ENCODE assay signal across 27 cellular contexts in the genomic region with DNA sequence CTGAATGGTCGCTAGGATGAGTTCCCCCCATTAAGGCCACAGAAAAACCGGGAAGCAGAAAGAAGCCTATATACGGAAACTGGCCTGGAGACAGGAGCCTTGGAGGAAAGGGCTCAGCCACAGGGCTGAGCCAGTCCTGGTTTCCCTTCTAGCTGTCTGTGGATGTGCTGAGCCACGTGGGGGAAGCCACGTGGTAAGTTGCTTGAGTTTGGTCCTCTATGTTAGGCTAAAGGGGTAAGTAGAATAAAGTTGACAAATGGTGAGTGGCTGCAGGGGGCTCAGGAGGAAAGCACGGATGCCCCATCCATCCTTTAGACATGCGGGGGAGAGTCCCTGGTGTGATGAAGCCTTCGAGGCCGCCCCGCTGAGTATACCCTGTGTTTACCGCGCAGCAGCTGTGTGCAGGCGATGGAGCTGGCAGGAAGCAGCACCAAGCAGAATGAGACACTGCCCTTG.
"Had no signal": no experiment of that assay in that cellular context is flagged by ENCODE, and none has a peak within 500 bp of the region (broad histone marks: within the 10 kb centered on the region; RNA-seq: fewer than 3 reads in every experiment).

No MANE protein-coding gene starts in this region.

- H3K9me3 Mint-ChIP-seq: effector memory CD8-positive, alpha-beta T cell; immature natural killer cell; naive thymus-derived CD8-positive, alpha-beta T cell; stimulated activated memory B cell treated with anti-CD40 and anti-IgM and Interleukin-4, amounts not matched to agents 10 μg/mL and 1 μg/mL and 100 μg/mL, for 72 hours had no signal

- H3K27me3 ChIP-seq: esophagus squamous epithelium, heart right ventricle, testis, tibial artery, upper lobe of left lung had no signal

- H3K36me3 ChIP-seq: esophagus squamous epithelium, heart right ventricle, lower lobe of right lung, tibial artery, upper lobe of left lung had no signal

- H2AFZ ChIP-seq: parathyroid adenoma had no signal

- H3K4me3 ChIP-seq: esophagus squamous epithelium, heart right ventricle, lower lobe of right lung, testis, tibial artery, upper lobe of left lung had no signal

- H3K36me3 Mint-ChIP-seq: immature natural killer cell; naive thymus-derived CD8-positive, alpha-beta T cell; stimulated activated memory B cell treated with anti-CD40 and anti-IgM and Interleukin-4, amounts not matched to agents 10 μg/mL and 1 μg/mL and 100 μg/mL, for 72 hours had no signal

- DNase-seq: cortex of kidney; effector memory CD8-positive, alpha-beta T cell; erythroblast; esophagus squamous epithelium; foreskin melanocyte; glutamatergic neuron; heart right ventricle; hippocampal formation; immature natural killer cell; islet precursor cell; kidney glomerular epithelial cell; left colon; left ventricle myocardium superior; lower lobe of right lung; naive thymus-derived CD8-positive, alpha-beta T cell; stimulated activated CD4-positive, alpha-beta T cell treated with anti-CD3 and anti-CD28 coated beads, Interleukin-4, amount 100 ng/mL, for 4 hours; stimulated activated naive CD8-positive, alpha-beta T cell treated with anti-CD3 and anti-CD28 coated beads, Interleukin-15, Interleukin-2, amounts not matched to agents 100 U/mL and 50 U/mL, for 24 hours; substantia nigra; testis; tibial artery; upper lobe of left lung had no signal

- ATAC-seq: effector memory CD8-positive, alpha-beta T cell; heart right ventricle; left colon; left ventricle myocardium superior; lower lobe of right lung; naive thymus-derived CD8-positive, alpha-beta T cell; sciatic nerve; stimulated activated memory B cell treated with anti-CD40 and anti-IgM and Interleukin-4, amounts not matched to agents 10 μg/mL and 1 μg/mL and 100 μg/mL, for 72 hours; stimulated activated naive CD8-positive, alpha-beta T cell treated with anti-CD3 and anti-CD28 coated beads, Interleukin-15, Interleukin-2, amounts not matched to agents 100 U/mL and 50 U/mL, for 24 hours had no signal

- FAIRE-seq: endometrium, urothelium cell line had no signal

- H3K27me3 Mint-ChIP-seq: effector memory CD8-positive, alpha-beta T cell; naive thymus-derived CD8-positive, alpha-beta T cell; stimulated activated memory B cell treated with anti-CD40 and anti-IgM and Interleukin-4, amounts not matched to agents 10 μg/mL and 1 μg/mL and 100 μg/mL, for 72 hours had no signal

- H3K4me1 ChIP-seq: esophagus squamous epithelium, heart right ventricle, parathyroid adenoma, testis, tibial artery had no signal

- H3K27ac ChIP-seq: esophagus squamous epithelium, heart right ventricle, lower lobe of right lung, parathyroid adenoma, testis, tibial artery, upper lobe of left lung had no signal

- H3K4me3 Mint-ChIP-seq: effector memory CD8-positive, alpha-beta T cell; immature natural killer cell; naive thymus-derived CD8-positive, alpha-beta T cell; stimulated activated memory B cell treated with anti-CD40 and anti-IgM and Interleukin-4, amounts not matched to agents 10 μg/mL and 1 μg/mL and 100 μg/mL, for 72 hours had no signal

- H3K79me2 ChIP-seq: parathyroid adenoma had no signal

- H3K9ac ChIP-seq: parathyroid adenoma had no signal

- H3K27ac Mint-ChIP-seq: immature natural killer cell; naive thymus-derived CD8-positive, alpha-beta T cell; progenitor cell of endocrine pancreas; stimulated activated memory B cell treated with anti-CD40 and anti-IgM and Interleukin-4, amounts not matched to agents 10 μg/mL and 1 μg/mL and 100 μg/mL, for 72 hours had no signal

- H3K4me1 Mint-ChIP-seq: stimulated activated memory B cell treated with anti-CD40 and anti-IgM and Interleukin-4, amounts not matched to agents 10 μg/mL and 1 μg/mL and 100 μg/mL, for 72 hours had no signal

- H3K9me3 ChIP-seq: esophagus squamous epithelium, lower lobe of right lung, testis, tibial artery, upper lobe of left lung had no signal
